12 cellular contexts compared by ENCODE assay signal in the genomic region with DNA sequence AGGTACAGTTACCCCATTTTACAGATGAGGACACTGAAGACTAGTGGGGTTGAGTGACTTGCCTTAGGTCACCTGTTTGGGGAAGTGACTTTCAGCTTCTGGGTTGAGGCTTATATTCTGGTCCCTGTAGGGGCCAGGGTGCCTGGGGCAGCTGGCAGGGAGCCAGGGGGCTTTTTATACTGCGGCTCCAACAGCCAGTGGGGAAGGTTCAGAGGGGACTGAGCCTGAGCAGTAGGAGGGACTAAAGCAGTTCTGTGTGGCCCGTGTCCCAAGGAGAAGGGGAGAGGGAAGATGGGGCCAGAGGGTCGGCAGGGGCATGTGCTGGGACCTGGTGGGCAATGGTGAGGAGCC. TPM values are rescaled to one million over a fixed set of nuclear protein-coding genes. Genes with fewer than 3 reads are reported as not detected.
DNase-seq lines count a peak whose midpoint lies in the region; ATAC-seq, FAIRE-seq and TF ChIP-seq lines count a peak whose summit lies in the region.
"Had no signal": no experiment of that assay in that cellular context is flagged by ENCODE, and none has a peak within 500 bp of the region (broad histone marks: within the 10 kb centered on the region; RNA-seq: fewer than 3 reads in every experiment).

No MANE protein-coding gene starts in this region.

- peaks cover 0 to 18% (median 4%) of the 10 kb centered on the region in 3 donors for H3K36me3 Mint-ChIP-seq in CD8-positive, alpha-beta memory T cell
- H3K36me3 Mint-ChIP-seq in memory B cell = peaks cover 5% of the 10 kb centered on the region
- peaks cover 6% of the 10 kb centered on the region for H3K36me3 Mint-ChIP-seq in activated CD8-positive, alpha-beta memory T cell treated with anti-CD3 and anti-CD28 coated beads, Interleukin-2, amount 10 ng/mL, durations not matched to agents 7 days and 5 days

- peak overlapping the region in 5 of 8 donors; percentile 7 to 78 (median 51) for H3K27ac Mint-ChIP-seq in CD8-positive, alpha-beta memory T cell
- peak overlapping the region; percentile 85 for H3K27ac Mint-ChIP-seq in memory B cell
- H3K27ac Mint-ChIP-seq in activated CD8-positive, alpha-beta memory T cell treated with anti-CD3 and anti-CD28 coated beads, Interleukin-2, amount 10 ng/mL, durations not matched to agents 7 days and 5 days = no peak overlapping the region

- WGBS in A549 (ENCODE audit: missing lambda C conversion rate) = 86% methylated on average over 3 of the region's 3 CpGs
- WGBS in SK-N-SH (ENCODE audit: low lambda C conversion rate) = 50% methylated on average over 3 of the region's 3 CpGs

- no peaks in the 10 kb centered on the region for H3K36me3 ChIP-seq in CD8-positive, alpha-beta memory T cell (ENCODE audit: insufficient read depth, low read length)
- H3K36me3 ChIP-seq in SK-N-SH (replicated peaks in 1 of 2; ENCODE audit: control insufficient read depth in 1 of 2, insufficient read depth in 2 of 2, low read length in 1 of 2) = peaks cover 2 to 12% of the 10 kb centered on the region in 2 experiments

- H3K9me3 ChIP-seq in A549 (no peaks in the 10 kb centered on the region), SK-N-SH (no peaks in the 10 kb centered on the region)
- H3K9me3 ChIP-seq in CD8-positive, alpha-beta memory T cell (ENCODE audit: low read length) = no peaks in the 10 kb centered on the region
- H3K9me3 ChIP-seq: Peyer's patch had no signal

- H4K20me1 ChIP-seq in SK-N-SH (ENCODE audit: insufficient read depth) = peaks cover 26% of the 10 kb centered on the region

- no peak for TF ChIP-seq CTCF in A549 (IDR thresholded peaks at IDR 0.05)
- no peak for TF ChIP-seq CTCF in SK-N-SH (IDR thresholded peaks at IDR 0.05)

- H3K4me1 ChIP-seq in A549 (peaks cover 69% of the 10 kb centered on the region), SK-N-SH (ENCODE audit: control insufficient read depth in 1 of 2, insufficient read depth in 2 of 2, low read depth in 1 of 2, low read length in 1 of 2) (peaks cover 38 to 42% of the 10 kb centered on the region in 2 experiments)
- H3K4me1 ChIP-seq in CD8-positive, alpha-beta memory T cell (ENCODE audit: insufficient read depth, low read length) = peaks cover 18% of the 10 kb centered on the region
- H3K4me1 ChIP-seq: foreskin keratinocyte had no signal

- TF ChIP-seq POLR2A in A549 (IDR thresholded peaks at IDR 0.05; ENCODE audit: low read length) (no peak), GM12892 (IDR thresholded peaks at IDR 0.05; ENCODE audit: low read depth, low read length) (no peak)

- H3F3A ChIP-seq in SK-N-SH (replicated peaks; ENCODE audit: insufficient read depth) = no peaks in the 10 kb centered on the region

- H3K9ac ChIP-seq in SK-N-SH = no peak overlapping the region

- H3K9me2 ChIP-seq in SK-N-SH = no peaks in the 10 kb centered on the region

- TF ChIP-seq EP300 in A549 (IDR thresholded peaks at IDR 0.05) = no peak
- TF ChIP-seq EP300 in SK-N-SH (IDR thresholded peaks at IDR 0.05; ENCODE audit: borderline replicate concordance in 1 of 2, low read depth in 1 of 2, low read length in 1 of 2) = no peak

- H3K4me2 ChIP-seq in A549 (0 out of 3 replicates have a peak overlapping the region, but pooled peaks have one; percentile 50), SK-N-SH (peak overlapping the region; percentile 63; the same call in 1 of the 2 replicates)

- FAIRE-seq in A549 (lab: Jason Lieb, UNC) (no peak), GM12892 (lab: Jason Lieb, UNC) (no peak)

- H3K79me2 ChIP-seq in SK-N-SH (ENCODE audit: insufficient read depth) = peaks cover 10% of the 10 kb centered on the region; the same call in 1 of the 2 replicates

- H3K9me3 Mint-ChIP-seq in CD8-positive, alpha-beta memory T cell = no peaks in the 10 kb centered on the region
- H3K9me3 Mint-ChIP-seq in memory B cell = no peaks in the 10 kb centered on the region
- H3K9me3 Mint-ChIP-seq in activated CD8-positive, alpha-beta memory T cell treated with anti-CD3 and anti-CD28 coated beads, Interleukin-2, amount 10 ng/mL, durations not matched to agents 7 days and 5 days (ENCODE audit: low read depth) = no peaks in the 10 kb centered on the region

- DNase-seq in A549 (ENCODE audit: low read depth in 1 of 2, low spot score in 1 of 2) (no peak), SK-N-SH (no peak), memory B cell (ENCODE audit: low spot score in 2 of 2) (peak in 1 of 2 donors; percentile 39), NCI-H1436 (lab: John Stamatoyannopoulos, UW) (no peak), GM12892 (ENCODE audit: insufficient read length) (no peak)
- DNase-seq in CD8-positive, alpha-beta memory T cell = no peak
- DNase-seq in activated CD8-positive, alpha-beta memory T cell treated with anti-CD3 and anti-CD28 coated beads, Interleukin-2, amount 10 ng/mL, durations not matched to agents 7 days and 5 days = no peak
- DNase-seq: activated gamma-delta T cell, foreskin keratinocyte, T-helper 2 cell had no signal

- H3K27ac ChIP-seq in A549 (peak overlapping the region; percentile 11 to 68; a peak in 3 of 6 replicates), SK-N-SH (ENCODE audit: low read depth in 2 of 2, low read length in 1 of 2) (peak overlapping the region in 1 of 2 experiments; percentile 3; a peak in 1 of 4 replicates)
- H3K27ac ChIP-seq in CD8-positive, alpha-beta memory T cell (ENCODE audit: low read depth, low read length) = no peak overlapping the region
- H3K27ac ChIP-seq: foreskin keratinocyte had no signal

- H3K4me3 Mint-ChIP-seq in CD8-positive, alpha-beta memory T cell = no peak overlapping the region
- H3K4me3 Mint-ChIP-seq in memory B cell = peak overlapping the region; percentile 27
- H3K4me3 Mint-ChIP-seq in activated CD8-positive, alpha-beta memory T cell treated with anti-CD3 and anti-CD28 coated beads, Interleukin-2, amount 10 ng/mL, durations not matched to agents 7 days and 5 days = no peak overlapping the region

- POLR2A ChIA-PET in A549 (lab: Yijun Ruan, JAX) (no interaction called here), SK-N-SH (lab: Yijun Ruan, JAX) (interaction anchor here (1.6 kb wide), 1 partner anchor 38 kb away, joined by 8 read pairs; the partner anchor contains the start of gene SLC6A6)
- POLR2A ChIA-PET in CD8-positive, alpha-beta memory T cell (lab: Charles Lee) = no interaction called here

- no peaks in the 10 kb centered on the region for H3K27me3 ChIP-seq in CD8-positive, alpha-beta memory T cell (ENCODE audit: insufficient read depth, low read length, poor library complexity, severe bottlenecking)
- H3K27me3 ChIP-seq in SK-N-SH (ENCODE audit: insufficient read depth) = no peaks in the 10 kb centered on the region
- H3K27me3 ChIP-seq: foreskin keratinocyte, Peyer's patch had no signal

- TF ChIP-seq RAD21 in A549 (conservative IDR thresholded peaks at IDR 0.05 in 1 of 2, IDR thresholded peaks at IDR 0.05 in 1 of 2) = no peak
- TF ChIP-seq RAD21 in SK-N-SH (IDR thresholded peaks at IDR 0.05; ENCODE audit: low read length) = no peak

- CTCF ChIA-PET in A549 (lab: Yijun Ruan, JAX) (interaction anchor here (1.2 to 2.6 kb wide), 6 partner anchors 10 to 236 kb away, joined by 3 to 11 read pairs (median 8); no protein-coding TSS in a partner anchor), SK-N-SH (lab: Yijun Ruan, JAX) (interaction anchor here (0.9 to 5.3 kb wide), 6 partner anchors 12 to 237 kb away, joined by 3 to 26 read pairs (median 6); no protein-coding TSS in a partner anchor)
- CTCF ChIA-PET in CD8-positive, alpha-beta memory T cell (lab: Charles Lee) = no interaction called here
- CTCF ChIA-PET in activated CD8-positive, alpha-beta memory T cell treated with anti-CD3 and anti-CD28 coated beads, Interleukin-2, amount 10 ng/mL, durations not matched to agents 7 days and 5 days (lab: Charles Lee) = no interaction called here

- ATAC-seq in A549 = no peak; a peak in 1 of 6 replicates
- peak; percentile 82 for ATAC-seq in memory B cell (ENCODE audit: low read depth)
- no peak for ATAC-seq in GM19328 (IDR thresholded peaks at IDR 0.05; ENCODE audit: unreplicated experiment)
- no peak for ATAC-seq in activated CD8-positive, alpha-beta memory T cell treated with anti-CD3 and anti-CD28 coated beads, Interleukin-2, amount 10 ng/mL, durations not matched to agents 7 days and 5 days
- ATAC-seq: foreskin keratinocyte had no signal

- H3K4me1 Mint-ChIP-seq in CD8-positive, alpha-beta memory T cell = peaks cover 30 to 59% (median 36%) of the 10 kb centered on the region in 3 donors
- H3K4me1 Mint-ChIP-seq in memory B cell = peaks cover 29% of the 10 kb centered on the region
- peaks cover 14% of the 10 kb centered on the region for H3K4me1 Mint-ChIP-seq in activated CD8-positive, alpha-beta memory T cell treated with anti-CD3 and anti-CD28 coated beads, Interleukin-2, amount 10 ng/mL, durations not matched to agents 7 days and 5 days

- H3K27me3 Mint-ChIP-seq in CD8-positive, alpha-beta memory T cell = no peaks in the 10 kb centered on the region
- no peaks in the 10 kb centered on the region for H3K27me3 Mint-ChIP-seq in memory B cell
- H3K27me3 Mint-ChIP-seq in activated CD8-positive, alpha-beta memory T cell treated with anti-CD3 and anti-CD28 coated beads, Interleukin-2, amount 10 ng/mL, durations not matched to agents 7 days and 5 days = no peaks in the 10 kb centered on the region

- H3K4me3 ChIP-seq in A549 (no peak overlapping the region), SK-N-SH (ENCODE audit: low read depth in 2 of 2, low read length in 1 of 2) (no peak overlapping the region)
- H3K4me3 ChIP-seq in CD8-positive, alpha-beta memory T cell (ENCODE audit: low read length) = no peak overlapping the region
- H3K4me3 ChIP-seq: Peyer's patch had no signal

- no peak overlapping the region for H2AFZ ChIP-seq in SK-N-SH (ENCODE audit: low read depth)

TF ChIP-seq in A549, 52 proteins besides CTCF, POLR2A, EP300 and RAD21 (continues in another document):
- no peak for TF ChIP-seq GATA3 (IDR thresholded peaks at IDR 0.05; ENCODE audit: borderline replicate concordance)

TF ChIP-seq in SK-N-SH, 30 proteins besides CTCF, POLR2A, EP300 and RAD21 (continues in another document):
- TF ChIP-seq POLR2AphosphoS5 (IDR thresholded peaks at IDR 0.05; ENCODE audit: low read depth, low read length) = no peak

RNA-seq across cellular contexts. Expression of gene SLC6A6, which starts 37.7 kb away (rescaled TPM):
- polyA plus RNA-seq in A549 (2011; rRNA removed) = 73.3 and 76.2 TPM in 2 replicates
- 39.4 and 55.1 TPM in 2 replicates for polyA plus RNA-seq in A549 (2012; cell fraction: cytosol; rRNA removed)
- 144 and 151 TPM in 2 replicates for polyA plus RNA-seq in A549 (2012; cell fraction: nucleus; rRNA removed)
- polyA plus RNA-seq in A549 (2017; fragmentation: RNase III; extraction: RNeasy Plus Mini Kit Qiagen cat#74134 plus additional on column Dnase treatment) = 66.2 to 73.8 TPM (median 66.5 TPM) in 3 replicates
- 141 and 148 TPM in 2 replicates for polyA minus RNA-seq in A549 (2011; rRNA and poly(A)+ RNA removed)
- total RNA-seq in CD8-positive, alpha-beta memory T cell = 10 to 100 TPM; 44.5 to 44.6 TPM
- 6.6 TPM for polyA plus RNA-seq in CD8-positive, alpha-beta memory T cell
- polyA plus RNA-seq in SK-N-SH (2012; rRNA removed) = 19.1 and 22.0 TPM in 2 replicates
- 13.1 and 16.4 TPM in 2 replicates for polyA plus RNA-seq in SK-N-SH (2012; cell fraction: cytosol; rRNA removed)
- 30.9 and 43.9 TPM in 2 replicates for polyA plus RNA-seq in SK-N-SH (2012; cell fraction: nucleus; rRNA removed)
- total RNA-seq in activated CD8-positive, alpha-beta memory T cell treated with anti-CD3 and anti-CD28 coated beads, Interleukin-2, amount 10 ng/mL, durations not matched to agents 7 days and 5 days = 10 to 100 TPM; 55.3 to 64.6 TPM
- polyA plus RNA-seq in GM12892 (2012; ENCODE audit: missing spikeins) = 15.9 TPM

Comparison
In these comparisons a context has a peak if more than half of its experiments do, and no peak if none do; other contexts are left out.
1. CTCF ChIA-PET loops: an anchor here in A549 (1.2 to 2.6 kb wide) and SK-N-SH (0.9 to 5.3 kb wide); none called in CD8-positive, alpha-beta memory T cell and activated CD8-positive, alpha-beta memory T cell treated with anti-CD3 and anti-CD28 coated beads, Interleukin-2, amount 10 ng/mL, durations not matched to agents 7 days and 5 days.